Comparison of ENCODE assay signal across 10 cellular contexts in the genomic region with DNA sequence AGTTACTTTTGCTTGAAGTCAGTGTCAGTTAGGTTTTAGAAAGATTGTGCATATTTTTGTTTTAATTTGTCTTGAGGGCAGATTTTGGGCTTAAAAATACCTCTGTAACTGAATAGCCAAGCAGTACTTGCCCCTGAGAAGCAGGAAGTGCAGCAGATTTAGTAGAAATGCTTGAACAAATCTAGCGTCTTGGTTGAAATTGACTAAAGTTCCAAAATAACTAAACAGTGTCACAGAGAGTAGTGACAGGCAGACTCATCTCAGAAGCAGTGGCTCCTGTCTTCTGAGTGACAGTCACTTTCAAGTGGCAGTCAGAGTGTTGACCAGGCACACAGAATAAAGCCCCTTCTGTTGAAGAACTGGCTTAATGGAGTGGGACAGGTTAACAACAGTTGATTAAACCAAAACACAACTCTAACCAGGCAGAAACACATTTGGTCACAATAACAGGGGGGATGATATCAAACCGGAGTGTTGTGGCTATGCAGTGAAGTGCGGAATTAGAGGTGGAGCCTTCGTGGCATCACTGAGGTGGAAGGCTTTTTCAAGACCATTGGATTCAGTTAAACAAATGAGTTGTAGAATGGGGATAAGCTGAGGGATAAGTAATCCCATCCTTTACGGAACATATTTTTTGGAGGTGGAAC. TPM values are rescaled to one million over a fixed set of nuclear protein-coding genes. Genes with fewer than 3 reads are reported as not detected.
DNase-seq lines count a peak whose midpoint lies in the region; ATAC-seq, FAIRE-seq and TF ChIP-seq lines count a peak whose summit lies in the region.
"Had no signal": no experiment of that assay in that cellular context is flagged by ENCODE, and none has a peak within 500 bp of the region (broad histone marks: within the 10 kb centered on the region; RNA-seq: fewer than 3 reads in every experiment).

No MANE protein-coding gene starts in this region.

- H3K36me3 ChIP-seq in OCI-LY7 (ENCODE audit: insufficient read depth, low read length) (no peaks in the 10 kb centered on the region), ovary (no peaks in the 10 kb centered on the region), esophagus muscularis mucosa (no peaks in the 10 kb centered on the region)

- peaks cover 68% of the 10 kb centered on the region for H3K4me1 ChIP-seq in OCI-LY7 (ENCODE audit: insufficient read depth, low read length, poor library complexity, severe bottlenecking)
- peaks cover 19% of the 10 kb centered on the region for H3K4me1 ChIP-seq in ovary (ENCODE audit: insufficient read depth)
- H3K4me1 ChIP-seq in esophagus muscularis mucosa = peaks cover 46 to 82% (median 76%) of the 10 kb centered on the region in 4 donors

- no peak for TF ChIP-seq CTCF in AG04450 (IDR thresholded peaks at IDR 0.05; ENCODE audit: low read depth, low read length)
- TF ChIP-seq CTCF in OCI-LY7 (conservative IDR thresholded peaks at IDR 0.05; ENCODE audit: low read length) = no peak
- TF ChIP-seq CTCF in ovary (IDR thresholded peaks at IDR 0.05) = no peak
- no peak for TF ChIP-seq CTCF in esophagus muscularis mucosa (IDR thresholded peaks at IDR 0.05)

- H2AFZ ChIP-seq in OCI-LY7 (ENCODE audit: low read length) = peak overlapping the region; percentile 8; the same call in 1 of the 2 replicates

- no TSS peak for BruUV-seq in OCI-LY7 (replicated peaks; lab: Mats Ljungman, UMichigan)

- no peak for DNase-seq in AG04450 (ENCODE audit: low read depth, low spot score)
- no peak for DNase-seq in GM19239 (ENCODE audit: insufficient read length, low spot score)
- peak; percentile 24 for DNase-seq in OCI-LY7 (ENCODE audit: low spot score)
- no peak for DNase-seq in glomerular visceral epithelial cell (ENCODE audit: extremely low spot score)
- DNase-seq in sciatic nerve (ENCODE audit: low spot score) = no peak
- no peak for DNase-seq in ovary
- no peak for DNase-seq in esophagus muscularis mucosa (ENCODE audit: extremely low spot score)
- DNase-seq: C1 segment of cervical spinal cord had no signal

- TF ChIP-seq POLR2A in ovary (IDR thresholded peaks at IDR 0.05) (no peak), esophagus muscularis mucosa (IDR thresholded peaks at IDR 0.05; ENCODE audit: low read depth) (no peak)

- H3K4me2 ChIP-seq in OCI-LY7 (ENCODE audit: low read length) = peak overlapping the region; percentile 63

- POLR2A ChIA-PET in AG04450 (lab: Yijun Ruan, JAX) (interaction anchor here (2.8 kb wide), 1 partner anchor 16 kb away, joined by 13 read pairs; no protein-coding TSS in a partner anchor), OCI-LY7 (lab: Charles Lee) (interaction anchor here (0.7 kb wide), 1 partner anchor 8 kb away, joined by 3 read pairs; no protein-coding TSS in a partner anchor)

- WGBS in ovary, 3 donors = 67 to 79% (median 68%) methylated on average over 5 of the region's 5 CpGs
- WGBS in esophagus muscularis mucosa = 91% methylated on average over 5 of the region's 5 CpGs

- intact Hi-C loops in OCI-LY7 (cut with micrococcal nuclease; ENCODE audit: unreplicated experiment) = loop anchor here (5.0 to 10.0 kb wide), 2 partner anchors 40 to 493 kb away; partner anchors contain the start of gene OTULIN
- intact Hi-C loops in sciatic nerve (cut with DNase I) = no loop called here
- intact Hi-C loops in ovary (cut with DNase I) = no loop called here
- intact Hi-C loops in esophagus muscularis mucosa (cut with DNase I) = no loop called here

- FAIRE-seq in GM19239 (lab: Jason Lieb, UNC) = peak; percentile 91
- FAIRE-seq: K562 had no signal

- CTCF ChIA-PET in AG04450 (lab: Charles Lee) = interaction anchor here (0.7 to 1.0 kb wide), 2 partner anchors 99 to 178 kb away, joined by 3 to 7 read pairs; no protein-coding TSS in a partner anchor
- CTCF ChIA-PET in OCI-LY7 (lab: Charles Lee; ENCODE audit: unreplicated experiment) = no interaction called here

- H3K9me2 ChIP-seq in OCI-LY7 (ENCODE audit: insufficient read depth, low read length) = no peaks in the 10 kb centered on the region

- H3K9me3 ChIP-seq in AG04450 (ENCODE audit: control insufficient read depth, insufficient read depth, low read length) (peaks cover 2% of the 10 kb centered on the region; the same call in 1 of the 2 replicates), OCI-LY7 (ENCODE audit: low read length) (no peaks in the 10 kb centered on the region), ovary (no peaks in the 10 kb centered on the region), esophagus muscularis mucosa (no peaks in the 10 kb centered on the region)

- H3K79me2 ChIP-seq in OCI-LY7 (ENCODE audit: insufficient read depth, low read depth, low read length) = peaks cover 80% of the 10 kb centered on the region

- H4K20me1 ChIP-seq in OCI-LY7 (ENCODE audit: insufficient read depth, low read length) = peaks cover 3% of the 10 kb centered on the region

- H3K27ac ChIP-seq in AG04450 (ENCODE audit: low read depth, low read length) = peak overlapping the region; percentile 68
- peak overlapping the region; percentile 53 for H3K27ac ChIP-seq in OCI-LY7 (ENCODE audit: low read depth, low read length, poor library complexity, severe bottlenecking)
- H3K27ac ChIP-seq in ovary = no peak overlapping the region
- H3K27ac ChIP-seq in esophagus muscularis mucosa (replicated peaks in 1 of 4) = no peak overlapping the region

- H3K27me3 ChIP-seq in AG04450 (ENCODE audit: control insufficient read depth, insufficient read depth, low read length) = no peaks in the 10 kb centered on the region
- H3K27me3 ChIP-seq in ovary = no peaks in the 10 kb centered on the region
- H3K27me3 ChIP-seq in esophagus muscularis mucosa = no peaks in the 10 kb centered on the region

- ATAC-seq in HG02885 (IDR thresholded peaks at IDR 0.05; ENCODE audit: poor library complexity, unreplicated experiment) (peak; percentile 73), sciatic nerve (no peak)
- ATAC-seq: K562 had no signal

- no peak overlapping the region for H3K4me3 ChIP-seq in AG04450 (ENCODE audit: low read depth, low read length)
- peak overlapping the region; percentile 55 for H3K4me3 ChIP-seq in OCI-LY7 (ENCODE audit: low read depth, low read length, poor library complexity, severe bottlenecking)
- H3K4me3 ChIP-seq in ovary = no peak overlapping the region
- H3K4me3 ChIP-seq in esophagus muscularis mucosa = no peak overlapping the region
- H3K4me3 ChIP-seq: K562 had no signal

- TF ChIP-seq EP300 in ovary (IDR thresholded peaks at IDR 0.05) (no peak), esophagus muscularis mucosa (IDR thresholded peaks at IDR 0.05) (no peak)

RNA-seq across cellular contexts. Expression of gene TRIO, which starts 29.1 kb away (rescaled TPM):
- polyA plus RNA-seq in AG04450 (2011; rRNA removed) = 268 TPM in 2 replicates
- 933 and 1,222 TPM in 2 replicates for polyA minus RNA-seq in AG04450 (2011; rRNA and poly(A)+ RNA removed)
- total RNA-seq in OCI-LY7 (2014; rRNA removed; shearing (Covaris generic)) = 29.3 and 35.8 TPM in 2 replicates
- 55.1 and 69.4 TPM in 2 replicates for total RNA-seq in OCI-LY7 (2022)
- total RNA-seq in sciatic nerve = 192 TPM
- total RNA-seq in ovary = 100 to 1,000 TPM in 5 of 7 donors, 10 to 100 TPM in 2; 93.3 to 268 (median 132) TPM
- polyA plus RNA-seq in ovary = 10 to 100 TPM; 58.4 to 67.1 TPM
- 100 to 1,000 TPM; 112 to 155 (median 145) TPM for total RNA-seq in esophagus muscularis mucosa

Comparison
In these comparisons a context has a peak if more than half of its experiments do, and no peak if none do; other contexts are left out.
1. H3K27ac ChIP-seq: peak in AG04450 (single experiment) and OCI-LY7 (single experiment); none in ovary (0 of 2) and esophagus muscularis mucosa (0 of 4).